Comparison of ENCODE assay signal across 15 cellular contexts in genomic region chr6:21680611-21681010, GRCh38.
DNase-seq lines count a peak whose midpoint lies in the region; FAIRE-seq and TF ChIP-seq lines count a peak whose summit lies in the region.
"Had no signal": no experiment of that assay in that cellular context is flagged by ENCODE, and none has a peak within 500 bp of the region (broad histone marks: within the 10 kb centered on the region; RNA-seq: fewer than 3 reads in every experiment).

No MANE protein-coding gene starts in this region.

- H3K27ac ChIP-seq in GM23248 (no peak overlapping the region), astrocyte (ENCODE audit: low read depth, low read length) (peak overlapping the region; percentile 83), adrenal gland (no peak overlapping the region), testis (no peak overlapping the region)
- H3K27ac ChIP-seq: 22Rv1, BLaER1 had no signal

- no peaks in the 10 kb centered on the region for H3K27me3 Mint-ChIP-seq in astrocyte (ENCODE audit: low read depth, unreplicated experiment)
- H3K27me3 Mint-ChIP-seq in mesothelial cell of epicardium (ENCODE audit: low read depth), result no peaks in the 10 kb centered on the region
- H3K27me3 Mint-ChIP-seq: CD4-positive, CD25-positive, alpha-beta regulatory T cell had no signal

- H3F3A ChIP-seq in GM23248 (ENCODE audit: insufficient read depth), result peaks cover 11% of the 10 kb centered on the region

- H3K36me3 ChIP-seq in GM23248 (ENCODE audit: low read depth), result no peaks in the 10 kb centered on the region
- no peaks in the 10 kb centered on the region for H3K36me3 ChIP-seq in astrocyte (ENCODE audit: insufficient read depth, low read length)
- no peaks in the 10 kb centered on the region for H3K36me3 ChIP-seq in adrenal gland (replicated peaks in 1 of 2)
- no peaks in the 10 kb centered on the region for H3K36me3 ChIP-seq in testis (ENCODE audit: low read depth, missing control alignments)
- H3K36me3 ChIP-seq: BLaER1 had no signal

- no peak for DNase-seq in GM23248
- peak; percentile 29 for DNase-seq in M059J (ENCODE audit: low read depth)
- DNase-seq in astrocyte (ENCODE audit: low read depth), result peak; percentile 73
- DNase-seq in mesothelial cell of epicardium (ENCODE audit: low spot score in 2 of 2, unreplicated experiment in 2 of 2), result no peak
- DNase-seq in adrenal gland, result no peak
- DNase-seq in SHP77 (lab: John Stamatoyannopoulos, UW), result no peak
- DNase-seq in glomerular visceral epithelial cell (ENCODE audit: extremely low spot score), result no peak
- DNase-seq in testis, result no peak
- DNase-seq: AML-193; CD4-positive, CD25-positive, alpha-beta regulatory T cell; DMS53; GF-D8 had no signal

- H3K4me3 Mint-ChIP-seq in astrocyte (ENCODE audit: unreplicated experiment) (no peak overlapping the region), mesothelial cell of epicardium (no peak overlapping the region)
- H3K4me3 Mint-ChIP-seq: CD4-positive, CD25-positive, alpha-beta regulatory T cell had no signal

- in situ Hi-C loops in GM23248 (cut with MboI), result no loop called here

- FAIRE-seq in astrocyte (lab: Jason Lieb, UNC), result no peak
- FAIRE-seq: GM19239 had no signal

- H3K27me3 ChIP-seq in GM23248 (replicated peaks; ENCODE audit: insufficient read depth) (no peaks in the 10 kb centered on the region), astrocyte (ENCODE audit: insufficient read depth, low read length) (no peaks in the 10 kb centered on the region), adrenal gland (no peaks in the 10 kb centered on the region), testis (no peaks in the 10 kb centered on the region)
- H3K27me3 ChIP-seq: BLaER1 had no signal

- TF ChIP-seq CTCF in astrocyte (IDR thresholded peaks at IDR 0.05; ENCODE audit: insufficient read depth, low read depth, low read length), result no peak
- no peak for TF ChIP-seq CTCF in mesothelial cell of epicardium (IDR thresholded peaks at IDR 0.05; ENCODE audit: unreplicated experiment)
- no peak for TF ChIP-seq CTCF in adrenal gland (IDR thresholded peaks at IDR 0.05)
- no peak for TF ChIP-seq CTCF in testis (IDR thresholded peaks at IDR 0.05)

- H2AFZ ChIP-seq in GM23248 (no peak overlapping the region), astrocyte (ENCODE audit: low read depth, low read length) (no peak overlapping the region)

- TF ChIP-seq POLR2A in adrenal gland (IDR thresholded peaks at IDR 0.05) (no peak), testis (IDR thresholded peaks at IDR 0.05) (no peak)

- H3K36me3 Mint-ChIP-seq in astrocyte (ENCODE audit: low read depth, unreplicated experiment), result peaks cover 16% of the 10 kb centered on the region
- H3K36me3 Mint-ChIP-seq in mesothelial cell of epicardium, result peaks cover 29% of the 10 kb centered on the region
- H3K36me3 Mint-ChIP-seq: CD4-positive, CD25-positive, alpha-beta regulatory T cell had no signal

- intact Hi-C loops in adrenal gland (cut with DNase I), result no loop called here
- intact Hi-C loops in testis (cut with DNase I; ENCODE audit: low total_unique reads), result no loop called here

- H3K9me3 Mint-ChIP-seq in astrocyte (ENCODE audit: unreplicated experiment) (no peaks in the 10 kb centered on the region), mesothelial cell of epicardium (no peaks in the 10 kb centered on the region)

- H3K9ac ChIP-seq in GM23248 (no peak overlapping the region), astrocyte (ENCODE audit: low read length) (no peak overlapping the region)
- H3K9ac ChIP-seq: BLaER1 had no signal

- H3K27ac Mint-ChIP-seq in astrocyte (ENCODE audit: unreplicated experiment) (peak overlapping the region; percentile 97), mesothelial cell of epicardium (peak overlapping the region; percentile 81)
- H3K27ac Mint-ChIP-seq: CD4-positive, CD25-positive, alpha-beta regulatory T cell had no signal

- H3K4me3 ChIP-seq in GM23248 (no peak overlapping the region), astrocyte (ENCODE audit: insufficient read depth, low read depth, low read length) (no peak overlapping the region), adrenal gland (no peak overlapping the region), testis (no peak overlapping the region)
- H3K4me3 ChIP-seq: BLaER1 had no signal

- no peaks in the 10 kb centered on the region for H3K9me2 ChIP-seq in GM23248 (ENCODE audit: insufficient read depth)

- no peaks in the 10 kb centered on the region for H3K79me2 ChIP-seq in GM23248 (ENCODE audit: insufficient read depth)
- peaks cover 47% of the 10 kb centered on the region for H3K79me2 ChIP-seq in astrocyte (ENCODE audit: insufficient read depth, low read length)

- H3K9me3 ChIP-seq in GM23248 (ENCODE audit: low read depth), result no peaks in the 10 kb centered on the region
- no peaks in the 10 kb centered on the region for H3K9me3 ChIP-seq in astrocyte (ENCODE audit: insufficient read depth, low read depth, low read length)
- H3K9me3 ChIP-seq in adrenal gland (replicated peaks in 1 of 3), result no peaks in the 10 kb centered on the region
- H3K9me3 ChIP-seq in testis, result no peaks in the 10 kb centered on the region
- H3K9me3 ChIP-seq: BLaER1 had no signal

- H3K4me1 Mint-ChIP-seq in astrocyte (ENCODE audit: low read depth, unreplicated experiment), result peaks cover 14% of the 10 kb centered on the region
- peaks cover 28% of the 10 kb centered on the region for H3K4me1 Mint-ChIP-seq in mesothelial cell of epicardium
- H3K4me1 Mint-ChIP-seq: CD4-positive, CD25-positive, alpha-beta regulatory T cell had no signal

- H3K4me2 ChIP-seq in GM23248 (ENCODE audit: unreplicated experiment) (peak overlapping the region; percentile 52), astrocyte (ENCODE audit: low read length) (peak overlapping the region; percentile 60)
- H3K4me2 ChIP-seq: BLaER1 had no signal

- peaks cover 12% of the 10 kb centered on the region for H3K4me1 ChIP-seq in GM23248 (ENCODE audit: insufficient read depth)
- peaks cover 14% of the 10 kb centered on the region for H3K4me1 ChIP-seq in astrocyte (ENCODE audit: insufficient read depth, low read length)
- H3K4me1 ChIP-seq in adrenal gland (replicated peaks in 1 of 2), result no peaks in the 10 kb centered on the region
- no peaks in the 10 kb centered on the region for H3K4me1 ChIP-seq in testis
- H3K4me1 ChIP-seq: BLaER1 had no signal

- WGBS in GM23248 (ENCODE audit: low coverage in 1 of 2, low lambda C conversion rate in 2 of 2, missing lambda C conversion rate in 2 of 2), 2 experiments, result 79 to 83% methylated on average over 4 of the region's 4 CpGs
- 87 to 96% (median 93%) methylated on average over 4 of the region's 4 CpGs for WGBS in adrenal gland, 4 donors
- WGBS in testis, 2 donors, result 94 to 95% methylated on average over 4 of the region's 4 CpGs

- H4K20me1 ChIP-seq in GM23248 (ENCODE audit: insufficient read depth), result no peaks in the 10 kb centered on the region
- peaks cover 14% of the 10 kb centered on the region for H4K20me1 ChIP-seq in astrocyte (ENCODE audit: insufficient read depth, low read length)
- H4K20me1 ChIP-seq: BLaER1 had no signal

Comparison
In these comparisons a context has a peak if more than half of its experiments do, and no peak if none do; other contexts are left out.
1. DNase-seq: peak in M059J (single experiment) and astrocyte (single experiment); none in GM23248 (single experiment), mesothelial cell of epicardium (0 of 2), adrenal gland (0 of 7), SHP77 (0 of 2), glomerular visceral epithelial cell (single experiment) and testis (single experiment).